In the genomic region with DNA sequence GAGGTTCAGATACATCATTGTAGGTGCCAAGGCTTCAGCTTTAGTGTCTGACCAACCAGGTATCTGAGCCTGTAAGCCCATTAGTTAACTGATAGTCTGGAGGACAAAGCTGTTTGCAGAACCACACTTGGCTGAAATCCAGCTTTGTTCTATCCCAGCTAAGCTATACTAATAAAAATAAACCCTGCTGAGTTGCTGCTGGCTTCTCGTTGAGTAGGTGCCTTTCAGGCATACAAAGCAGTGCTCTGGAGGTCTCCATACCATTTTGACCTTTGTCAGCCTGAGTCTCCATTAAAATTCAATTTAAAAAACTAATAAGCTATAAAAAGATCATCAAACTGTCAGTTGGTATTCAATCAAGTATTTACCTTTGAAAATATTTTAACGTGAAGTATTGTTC, we compare ENCODE assay signal across 12 cellular contexts. TPM values are rescaled to one million over a fixed set of nuclear protein-coding genes. Genes with fewer than 3 reads are reported as not detected.
A peak's percentile ranks its signal among the peaks of the same experiment; 100 is the strongest.
DNase-seq lines count a peak whose midpoint lies in the region; ATAC-seq and TF ChIP-seq lines count a peak whose summit lies in the region.
"Had no signal": no experiment of that assay in that cellular context is flagged by ENCODE, and none has a peak within 500 bp of the region (broad histone marks: within the 10 kb centered on the region; RNA-seq: fewer than 3 reads in every experiment).

No MANE protein-coding gene starts in this region.

- no peak for TF ChIP-seq RAD21 in HCT116 (IDR thresholded peaks at IDR 0.05; ENCODE audit: low read depth)

- H3K79me2 ChIP-seq in HCT116 (ENCODE audit: insufficient read depth, low read length): peaks cover 94% of the 10 kb centered on the region

- H3K9ac ChIP-seq in HCT116 (ENCODE audit: low read length): no peak overlapping the region
- no peak overlapping the region for H3K9ac ChIP-seq in adipocyte (ENCODE audit: low read length)
- H3K9ac ChIP-seq: KMS-11 had no signal

- H3K4me3 ChIP-seq in HCT116 (replicated peaks in 1 of 2; ENCODE audit: low read depth in 1 of 2, low read length in 2 of 2): no peak overlapping the region
- H3K4me3 ChIP-seq in adipocyte (ENCODE audit: low read length): no peak overlapping the region
- no peak overlapping the region for H3K4me3 ChIP-seq in right lobe of liver
- H3K4me3 ChIP-seq: mucosa of descending colon, skin epidermis had no signal

- no peak overlapping the region for H3K27ac Mint-ChIP-seq in stimulated activated naive B cell treated with anti-CD40 and anti-IgM and Interleukin-4, amounts not matched to agents 10 μg/mL and 1 μg/mL and 100 μg/mL, for 72 hours

- DNase-seq in HCT116 (ENCODE audit: low read depth, low spot score): no peak
- DNase-seq in NCI-H2107 (lab: John Stamatoyannopoulos, UW): peak; percentile 54
- DNase-seq in adipocyte (ENCODE audit: low read depth): peak; percentile 34
- peak; percentile 18 for DNase-seq in mucosa of gallbladder (ENCODE audit: low spot score)
- no peak for DNase-seq in right lobe of liver
- no peak for DNase-seq in stimulated activated naive B cell treated with anti-CD40 and anti-IgM and Interleukin-4, amounts not matched to agents 10 μg/mL and 1 μg/mL and 100 μg/mL, for 72 hours
- DNase-seq: activated effector memory CD4-positive, alpha-beta T cell treated with anti-CD3 and anti-CD28 coated beads, Interleukin-2, amount 50 U/mL, for 16 hours; mucosa of descending colon had no signal

- H3K27ac ChIP-seq in HCT116 (ENCODE audit: low read depth, low read length) (no peak overlapping the region), right lobe of liver (no peak overlapping the region)
- H3K27ac ChIP-seq: KMS-11, skin epidermis had no signal

- intact Hi-C loops in HCT116 (cut with micrococcal nuclease): no loop called here
- intact Hi-C loops in right lobe of liver (cut with DNase I): no loop called here

- TF ChIP-seq POLR2A in HCT116 (IDR thresholded peaks at IDR 0.05; ENCODE audit: borderline replicate concordance, extremely low read depth, insufficient read depth, insufficient read length): no peak
- TF ChIP-seq POLR2A in right lobe of liver (IDR thresholded peaks at IDR 0.05): no peak

- peaks cover 2 to 4% of the 10 kb centered on the region in 2 donors for H3K9me3 Mint-ChIP-seq in stimulated activated naive B cell treated with anti-CD40 and anti-IgM and Interleukin-4, amounts not matched to agents 10 μg/mL and 1 μg/mL and 100 μg/mL, for 72 hours

- 68% methylated on average over 2 of the region's 2 CpGs for WGBS in right lobe of liver (ENCODE audit: insufficient coverage, low coverage, low lambda C conversion rate, missing lambda C conversion rate)

- no TSS peak for BruUV-seq in HCT116 (replicated peaks; lab: Mats Ljungman, UMichigan)

- no peak overlapping the region for H2AFZ ChIP-seq in HCT116 (ENCODE audit: low read depth, low read length, poor library complexity, severe bottlenecking)

- no peaks in the 10 kb centered on the region for H3K27me3 Mint-ChIP-seq in stimulated activated naive B cell treated with anti-CD40 and anti-IgM and Interleukin-4, amounts not matched to agents 10 μg/mL and 1 μg/mL and 100 μg/mL, for 72 hours

- RAD21 ChIA-PET in HCT116 (lab: Charles Lee; ENCODE audit: low non-redundant PET in 1 of 2, low total read pairs in 2 of 2, uncharacterized antibody in 2 of 2, unreplicated experiment in 2 of 2): no interaction called here

- no peak for TF ChIP-seq CTCF in HCT116 (IDR thresholded peaks at IDR 0.05 in 2 of 3, conservative IDR thresholded peaks at IDR 0.05 in 1 of 3; ENCODE audit: borderline replicate concordance in 1 of 3, insufficient read depth in 1 of 3, low read depth in 2 of 3, low read length in 2 of 3)
- TF ChIP-seq CTCF in right lobe of liver (IDR thresholded peaks at IDR 0.05): no peak

- H4K20me1 ChIP-seq in HCT116 (ENCODE audit: insufficient read depth): no peaks in the 10 kb centered on the region; the same call in 1 of the 2 replicates

- H3K4me1 Mint-ChIP-seq in stimulated activated naive B cell treated with anti-CD40 and anti-IgM and Interleukin-4, amounts not matched to agents 10 μg/mL and 1 μg/mL and 100 μg/mL, for 72 hours: peaks cover 37 to 78% of the 10 kb centered on the region in 2 donors

- no peaks in the 10 kb centered on the region for H3K9me3 ChIP-seq in HCT116 (ENCODE audit: control insufficient read depth in 1 of 2, insufficient read depth in 1 of 2, low read depth in 1 of 2, low read length in 2 of 2)
- no peaks in the 10 kb centered on the region for H3K9me3 ChIP-seq in adipocyte (ENCODE audit: control insufficient read depth, low read length)
- H3K9me3 ChIP-seq in right lobe of liver: no peaks in the 10 kb centered on the region
- H3K9me3 ChIP-seq: mucosa of descending colon had no signal

- POLR2A ChIA-PET in HCT116 (lab: Charles Lee): no interaction called here

- no peak overlapping the region for H3K4me2 ChIP-seq in HCT116 (ENCODE audit: low read length)
- H3K4me2 ChIP-seq: KMS-11 had no signal

- CTCF ChIA-PET in HCT116 (lab: Charles Lee): no interaction called here

- H3K36me3 ChIP-seq in HCT116 (ENCODE audit: control insufficient read depth in 1 of 2, insufficient read depth in 2 of 2, low read length in 2 of 2) (no peaks in the 10 kb centered on the region), adipocyte (ENCODE audit: control insufficient read depth, insufficient read depth, low read length, severe bottlenecking) (no peaks in the 10 kb centered on the region), right lobe of liver (no peaks in the 10 kb centered on the region)

- H3K27me3 ChIP-seq in HCT116 (ENCODE audit: insufficient read depth, low read length) (no peaks in the 10 kb centered on the region), adipocyte (replicated peaks; ENCODE audit: control insufficient read depth, insufficient read depth, low read length) (no peaks in the 10 kb centered on the region), right lobe of liver (no peaks in the 10 kb centered on the region)

- H3K4me3 Mint-ChIP-seq in stimulated activated naive B cell treated with anti-CD40 and anti-IgM and Interleukin-4, amounts not matched to agents 10 μg/mL and 1 μg/mL and 100 μg/mL, for 72 hours: no peak overlapping the region

- H3K9me2 ChIP-seq in HCT116 (ENCODE audit: insufficient read depth): no peaks in the 10 kb centered on the region

- ATAC-seq in HCT116: peak; percentile 11; the same call in 1 of the 2 replicates
- ATAC-seq in right lobe of liver: no peak
- ATAC-seq in GM18498 (IDR thresholded peaks at IDR 0.05; ENCODE audit: unreplicated experiment): no peak
- ATAC-seq in stimulated activated naive B cell treated with anti-CD40 and anti-IgM and Interleukin-4, amounts not matched to agents 10 μg/mL and 1 μg/mL and 100 μg/mL, for 72 hours (replicated peaks): no peak
- ATAC-seq in GM21423 (IDR thresholded peaks at IDR 0.05; ENCODE audit: unreplicated experiment): no peak
- ATAC-seq: mucosa of descending colon had no signal

- H3K4me1 ChIP-seq in HCT116 (ENCODE audit: control insufficient read depth in 1 of 2, insufficient read depth in 2 of 2, low read length in 2 of 2): peaks cover 3 to 9% of the 10 kb centered on the region in 2 experiments; a peak in 2 of 4 replicates
- H3K4me1 ChIP-seq in adipocyte (ENCODE audit: control insufficient read depth, insufficient read depth, low read length): no peaks in the 10 kb centered on the region
- H3K4me1 ChIP-seq in right lobe of liver: no peaks in the 10 kb centered on the region

- peaks cover 12 to 21% of the 10 kb centered on the region in 2 donors for H3K36me3 Mint-ChIP-seq in stimulated activated naive B cell treated with anti-CD40 and anti-IgM and Interleukin-4, amounts not matched to agents 10 μg/mL and 1 μg/mL and 100 μg/mL, for 72 hours

TF ChIP-seq in HCT116, 20 proteins besides CTCF, POLR2A, EP300 and RAD21:
- no peak for TF ChIP-seq EGR1 (IDR thresholded peaks at IDR 0.05; ENCODE audit: low read depth)
- no peak for TF ChIP-seq CBX3 (IDR thresholded peaks at IDR 0.05; ENCODE audit: low read depth)
- TF ChIP-seq, protein P1, sequence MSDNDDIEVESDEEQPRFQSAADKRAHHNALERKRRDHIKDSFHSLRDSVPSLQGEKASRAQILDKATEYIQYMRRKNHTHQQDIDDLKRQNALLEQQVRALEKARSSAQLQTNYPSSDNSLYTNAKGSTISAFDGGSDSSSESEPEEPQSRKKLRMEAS (IDR thresholded peaks at IDR 0.05): no peak
- TF ChIP-seq, protein P2, sequence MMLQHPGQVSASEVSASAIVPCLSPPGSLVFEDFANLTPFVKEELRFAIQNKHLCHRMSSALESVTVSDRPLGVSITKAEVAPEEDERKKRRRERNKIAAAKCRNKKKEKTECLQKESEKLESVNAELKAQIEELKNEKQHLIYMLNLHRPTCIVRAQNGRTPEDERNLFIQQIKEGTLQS (IDR thresholded peaks at IDR 0.05): no peak
- no peak for TF ChIP-seq TCF7L2 (IDR thresholded peaks at IDR 0.05; ENCODE audit: borderline replicate concordance, extremely low read depth, insufficient read depth, insufficient read length)
TF ChIP-seq in HCT116: peak in this region for 0.

RNA-seq across cellular contexts. Expression of a gene that starts 22.0 kb away (rescaled TPM):
- total RNA-seq in HCT116 (2021; ENCODE audit: unreplicated experiment) (107 TPM), mucosa of gallbladder (15.4 TPM), right lobe of liver (1 to 10 TPM; 3.3 to 6.0 (median 4.3) TPM)
- 55.3 and 61.4 TPM in 2 replicates for polyA plus RNA-seq in HCT116 (2012)

Comparison
In these comparisons a context has a peak if more than half of its experiments do, and no peak if none do; other contexts are left out.
1. DNase-seq: peak in NCI-H2107 (single experiment), adipocyte (single experiment) and mucosa of gallbladder (single experiment); none in HCT116 (single experiment), right lobe of liver (0 of 3) and stimulated activated naive B cell treated with anti-CD40 and anti-IgM and Interleukin-4, amounts not matched to agents 10 μg/mL and 1 μg/mL and 100 μg/mL, for 72 hours (single experiment).